In genomic region chr6:147226163-147226724, GRCh38 we compare ENCODE assay signal across 29 cellular contexts.
"Had no signal": no experiment of that assay in that cellular context is flagged by ENCODE, and none has a peak within 500 bp of the region (broad histone marks: within the 10 kb centered on the region; RNA-seq: fewer than 3 reads in every experiment).

No MANE protein-coding gene starts in this region.

- H3K27me3 ChIP-seq: dorsolateral prefrontal cortex, gastrocnemius medialis, neural progenitor cell, right atrium auricular region, stomach, tibial artery had no signal

- H3K4me3 ChIP-seq: dorsolateral prefrontal cortex, gastrocnemius medialis, lung, mucosa of descending colon, neural progenitor cell, prostate gland, right atrium auricular region, smooth muscle cell, stomach, tibial artery had no signal

- H3K9ac ChIP-seq: neural progenitor cell had no signal

- H2AFZ ChIP-seq: neural progenitor cell had no signal

- H3K4me2 ChIP-seq: neural progenitor cell, smooth muscle cell had no signal

- H3K36me3 ChIP-seq: gastrocnemius medialis, neural progenitor cell, prostate gland, right atrium auricular region, stomach, tibial artery had no signal

- H3K27ac Mint-ChIP-seq: endodermal cell; memory B cell; mesothelial cell of epicardium; natural killer cell treated with Interleukin-12 subunit alpha and Interleukin-12 subunit beta and Interleukin-15 and Interleukin-18, amount 100 ng/mL, for 72 hours; neural progenitor cell; type B pancreatic cell had no signal

- ATAC-seq: esophagus mucosa; gastrocnemius medialis; left ventricle myocardium superior; mucosa of descending colon; natural killer cell treated with Interleukin-12 subunit alpha and Interleukin-12 subunit beta and Interleukin-15 and Interleukin-18, amount 100 ng/mL, for 72 hours; sciatic nerve had no signal

- H3K9me3 Mint-ChIP-seq: endodermal cell; memory B cell; naive B cell; natural killer cell treated with Interleukin-12 subunit alpha and Interleukin-12 subunit beta and Interleukin-15 and Interleukin-18, amount 100 ng/mL, for 72 hours; neural progenitor cell; type B pancreatic cell had no signal

- H3K9me3 ChIP-seq: gastrocnemius medialis, mucosa of descending colon, prostate gland, right atrium auricular region, stomach, tibial artery had no signal

- H3K4me1 ChIP-seq: neural progenitor cell, prostate gland had no signal

- H3K27ac ChIP-seq: dorsolateral prefrontal cortex, epithelial cell of prostate, gastrocnemius medialis, neural progenitor cell, prostate gland, right atrium auricular region, stomach, tibial artery had no signal

- H3K27me3 Mint-ChIP-seq: memory B cell; naive B cell; natural killer cell treated with Interleukin-12 subunit alpha and Interleukin-12 subunit beta and Interleukin-15 and Interleukin-18, amount 100 ng/mL, for 72 hours; type B pancreatic cell had no signal

- DNase-seq: dorsolateral prefrontal cortex; effector CD4-positive, alpha-beta T cell; endodermal cell; foreskin fibroblast; gastrocnemius medialis; head of caudate nucleus; left ventricle myocardium superior; mucosa of descending colon; naive B cell; nucleus accumbens; stimulated activated CD4-positive, alpha-beta T cell treated with anti-CD3 and anti-CD28 coated beads, Interleukin-12 subunit alpha, Interleukin-12 subunit beta, amount 100 ng/mL, for 4 hours; stimulated activated CD4-positive, alpha-beta T cell treated with anti-CD3 and anti-CD28 coated beads, Interleukin-1b, Interleukin-23, amount 100 ng/mL, for 48 hours; stimulated activated CD4-positive, alpha-beta T cell treated with anti-CD3 and anti-CD28 coated beads, Interleukin-4, amount 100 ng/mL, for 1 hour; stimulated activated CD8-positive, alpha-beta memory T cell treated with anti-CD3 and anti-CD28 coated beads, Interleukin-4, amount 100 ng/mL, for 48 hours; stimulated activated naive CD4-positive, alpha-beta T cell; stomach; tibial artery had no signal

- H3K4me3 Mint-ChIP-seq: endodermal cell; memory B cell; mesothelial cell of epicardium; naive B cell; natural killer cell treated with Interleukin-12 subunit alpha and Interleukin-12 subunit beta and Interleukin-15 and Interleukin-18, amount 100 ng/mL, for 72 hours; neural progenitor cell; type B pancreatic cell had no signal
